In genomic region chr16:68237243-68238028, GRCh38 we compare ENCODE assay signal across 8 cellular contexts. TPM values are rescaled to one million over a fixed set of nuclear protein-coding genes. Genes with fewer than 3 reads are reported as not detected.
DNase-seq lines count a peak whose midpoint lies in the region; ATAC-seq and TF ChIP-seq lines count a peak whose summit lies in the region.

No MANE protein-coding gene starts in this region.

- H3K4me2 ChIP-seq in parathyroid adenoma (ENCODE audit: low read length) = peak overlapping the region; percentile 92

- H2AFZ ChIP-seq in parathyroid adenoma = peak overlapping the region; percentile 95

- ATAC-seq in HG02610 (IDR thresholded peaks at IDR 0.05; ENCODE audit: unreplicated experiment) = peak; percentile 76

- TF ChIP-seq CTCF in GM10266 (IDR thresholded peaks at IDR 0.05; ENCODE audit: control insufficient read depth, insufficient read depth, low read depth, missing control alignments) (no peak), adrenal gland (IDR thresholded peaks at IDR 0.05) (peak in 1 of 6 experiments; percentile 7), cardiac muscle cell (IDR thresholded peaks at IDR 0.05; ENCODE audit: low read depth, low read length) (no peak), parathyroid adenoma (IDR thresholded peaks at IDR 0.05) (no peak), tibial artery (IDR thresholded peaks at IDR 0.05) (peak in 1 of 2 experiments; percentile 6)

- H3K9ac ChIP-seq in parathyroid adenoma = no peak overlapping the region

- H3K36me3 ChIP-seq in adrenal gland (replicated peaks in 1 of 2) (no peaks in the 10 kb centered on the region), cardiac muscle cell (no peaks in the 10 kb centered on the region), parathyroid adenoma (ENCODE audit: control insufficient read depth, insufficient read depth, low read length) (no peaks in the 10 kb centered on the region), tibial artery (peaks cover 0 to 3% (median 0%) of the 10 kb centered on the region in 3 donors)

- TF ChIP-seq POLR2A in adrenal gland (IDR thresholded peaks at IDR 0.05) = peak; percentile 77 to 97

- H3K4me3 ChIP-seq in adrenal gland (peak overlapping the region in 2 of 4 donors; percentile 53 to 57), cardiac muscle cell (peak overlapping the region; percentile 38), parathyroid adenoma (ENCODE audit: low read depth, low read length) (peak overlapping the region; percentile 71), tibial artery (peak overlapping the region; percentile 60 to 88)

- H3K4me1 ChIP-seq in adrenal gland (replicated peaks in 1 of 2) = peaks cover 5 to 22% of the 10 kb centered on the region in 2 donors
- peaks cover 13% of the 10 kb centered on the region for H3K4me1 ChIP-seq in cardiac muscle cell (ENCODE audit: low read depth)
- peaks cover 24% of the 10 kb centered on the region for H3K4me1 ChIP-seq in parathyroid adenoma
- peaks cover 0 to 41% (median 23%) of the 10 kb centered on the region in 4 donors for H3K4me1 ChIP-seq in tibial artery

- H3K27ac ChIP-seq in adrenal gland (peak overlapping the region; percentile 64 to 88 (median 86)), cardiac muscle cell (peak overlapping the region; percentile 80), parathyroid adenoma (peak overlapping the region; percentile 92), tibial artery (peak overlapping the region; percentile 84 to 86)

- no peaks in the 10 kb centered on the region for H3K27me3 ChIP-seq in adrenal gland
- peaks cover 39% of the 10 kb centered on the region for H3K27me3 ChIP-seq in cardiac muscle cell
- no peaks in the 10 kb centered on the region for H3K27me3 ChIP-seq in parathyroid adenoma (ENCODE audit: control insufficient read depth, insufficient read depth, low read length)
- H3K27me3 ChIP-seq in tibial artery = no peaks in the 10 kb centered on the region

- WGBS in adrenal gland, 4 donors = 0% methylated on average over 18 to 72 of the region's 72 CpGs

- H3K9me3 ChIP-seq in adrenal gland (replicated peaks in 1 of 3) (no peaks in the 10 kb centered on the region), cardiac muscle cell (ENCODE audit: low read depth) (no peaks in the 10 kb centered on the region), parathyroid adenoma (ENCODE audit: control insufficient read depth, low read length) (no peaks in the 10 kb centered on the region), tibial artery (no peaks in the 10 kb centered on the region)

- DNase-seq in GM10266 (ENCODE audit: extremely low spot score) (peak; percentile 98), NCI-H128 (lab: John Stamatoyannopoulos, UW; ENCODE audit: unreplicated experiment) (peak; percentile 82), SW480 (ENCODE audit: low spot score) (peak; percentile 98), adrenal gland (peak; percentile 98 to 99 (median 99)), cardiac muscle cell (ENCODE audit: low read depth in 1 of 2, low spot score in 1 of 2) (peak; percentile 99), tibial artery (peak; percentile 98 to 99)

- H3K79me2 ChIP-seq in parathyroid adenoma = no peaks in the 10 kb centered on the region

- intact Hi-C loops in adrenal gland (cut with DNase I) (loop anchor here in 1 of 2 donors (10.0 kb wide), 1 partner anchor 143 kb away; no protein-coding TSS in a partner anchor), tibial artery (cut with DNase I; ENCODE audit: low total_unique reads) (loop anchor here (2.0 to 10.0 kb wide), 2 partner anchors 27 to 153 kb away; partner anchors contain the start of genes NFATC3 and SLC7A6)

RNA-seq across cellular contexts. Expression of gene ESRP2, which starts 1.5 kb away (rescaled TPM):
- total RNA-seq in adrenal gland (1 to 10 TPM in 3 of 8 donors, under 1 TPM in 5; 0.13 to 2.2 (median 0.72) TPM), cardiac muscle cell (0.60 and 2.8 TPM in 2 replicates)
- polyA plus RNA-seq in adrenal gland (under 1 TPM; 0.31 to 0.97 (median 0.37) TPM), cardiac muscle cell (1.8 and 3.1 TPM in 2 replicates)

RNA-seq across cellular contexts. Expression of gene PLA2G15, which starts 7.7 kb away (rescaled TPM):
- 10 to 100 TPM; 13.4 to 37.1 (median 28.8) TPM for total RNA-seq in adrenal gland
- 10 to 100 TPM in 2 of 3 donors, 1 to 10 TPM in 1; 6.0 to 18.2 (median 13.6) TPM for polyA plus RNA-seq in adrenal gland
- 18.0 and 19.8 TPM in 2 replicates for total RNA-seq in cardiac muscle cell
- polyA plus RNA-seq in cardiac muscle cell = 17.1 and 17.5 TPM in 2 replicates

RNA-seq across cellular contexts. Expression of gene SLC7A6, which starts 26.9 kb away (rescaled TPM):
- 10 to 100 TPM; 17.0 to 54.7 (median 25.0) TPM for total RNA-seq in adrenal gland
- polyA plus RNA-seq in adrenal gland = 10 to 100 TPM; 14.8 to 22.2 (median 19.6) TPM
- total RNA-seq in cardiac muscle cell = 13.5 and 14.3 TPM in 2 replicates
- polyA plus RNA-seq in cardiac muscle cell = 11.5 and 17.1 TPM in 2 replicates
